ENCODE assay signal across 21 cellular contexts in genomic region chr5:169904059-169904458, GRCh38.
DNase-seq lines count a peak whose midpoint lies in the region; ATAC-seq and TF ChIP-seq lines count a peak whose summit lies in the region.
"Had no signal": no experiment of that assay in that cellular context is flagged by ENCODE, and none has a peak within 500 bp of the region (broad histone marks: within the 10 kb centered on the region; RNA-seq: fewer than 3 reads in every experiment).

No MANE protein-coding gene starts in this region.

- H3K27ac Mint-ChIP-seq in CD8-positive, alpha-beta memory T cell, result peak overlapping the region in 1 of 8 donors; percentile 32
- H3K27ac Mint-ChIP-seq: activated naive CD4-positive, alpha-beta T cell treated with anti-CD3 and anti-CD28 coated beads, Interleukin-2, amount 50 U/mL, for 24 hours had no signal

- H3K27ac ChIP-seq in CD8-positive, alpha-beta memory T cell (ENCODE audit: low read depth, low read length), result no peak overlapping the region
- H3K27ac ChIP-seq: cardiac muscle cell, lower lobe of right lung, vagina, VCaP had no signal

- H3K4me1 Mint-ChIP-seq in CD8-positive, alpha-beta memory T cell, result peaks cover 27 to 60% (median 28%) of the 10 kb centered on the region in 3 donors

- CTCF ChIA-PET in GM10248 (lab: Yijun Ruan, JAX), result interaction anchor here (1.2 to 2.2 kb wide), 4 partner anchors 11 to 197 kb away, joined by 3 to 5 read pairs (median 5); no protein-coding TSS in a partner anchor
- CTCF ChIA-PET in CD8-positive, alpha-beta memory T cell (lab: Charles Lee), result no interaction called here

- POLR2A ChIA-PET in GM10248 (lab: Yijun Ruan, JAX), result no interaction called here
- POLR2A ChIA-PET in CD8-positive, alpha-beta memory T cell (lab: Charles Lee), result no interaction called here

- H3K27me3 ChIP-seq in CD8-positive, alpha-beta memory T cell (ENCODE audit: insufficient read depth, low read length, poor library complexity, severe bottlenecking), result no peaks in the 10 kb centered on the region
- H3K27me3 ChIP-seq: cardiac muscle cell, vagina had no signal

- H3K36me3 Mint-ChIP-seq in CD8-positive, alpha-beta memory T cell, result peaks cover 0 to 34% (median 12%) of the 10 kb centered on the region in 3 donors

- DNase-seq in GM10248 (ENCODE audit: extremely low spot score), result peak; percentile 29
- DNase-seq in cardiac fibroblast (ENCODE audit: low read depth in 2 of 2), result peak; percentile 93 to 94
- DNase-seq in smooth muscle cell of the brain vasculature (ENCODE audit: low read depth, low spot score), result peak; percentile 15
- no peak for DNase-seq in NCI-H748 treated with DMSO at 0.1 percent for 48 hours (lab: John Stamatoyannopoulos, UW)
- no peak for DNase-seq in NCI-H526 (lab: John Stamatoyannopoulos, UW)
- DNase-seq in CD8-positive, alpha-beta memory T cell, result no peak
- DNase-seq: activated CD4-positive, alpha-beta T cell treated with anti-CD3 and anti-CD28 coated beads, Interleukin-2, amount 50 U/mL, for 48 hours; activated T-cell treated with anti-CD3 and anti-CD28 coated beads for 4 hours; erythroblast; KBM-7; lower lobe of right lung; NCI-H1092 treated with DMSO at 0.1 percent for 48 hours; NCI-H2081 treated with DMSO at 0.1 percent for 48 hours; NCI-H510A treated with DMSO at 0.1 percent for 48 hours; right cardiac atrium had no signal

- no peaks in the 10 kb centered on the region for H3K4me1 ChIP-seq in CD8-positive, alpha-beta memory T cell (ENCODE audit: insufficient read depth, low read length)
- H3K4me1 ChIP-seq: lower lobe of right lung, vagina had no signal

- no peaks in the 10 kb centered on the region for H3K9me3 Mint-ChIP-seq in CD8-positive, alpha-beta memory T cell
- H3K9me3 Mint-ChIP-seq: activated naive CD4-positive, alpha-beta T cell treated with anti-CD3 and anti-CD28 coated beads, Interleukin-2, amount 50 U/mL, for 24 hours had no signal

- TF ChIP-seq CTCF in GM10248 (IDR thresholded peaks at IDR 0.05; ENCODE audit: control extremely low read depth, extremely low read depth, low read depth, missing control alignments) (no peak), cardiac fibroblast (IDR thresholded peaks at IDR 0.05; ENCODE audit: low read depth, low read length) (no peak)

- H3K36me3 ChIP-seq in CD8-positive, alpha-beta memory T cell (ENCODE audit: insufficient read depth, low read length), result no peaks in the 10 kb centered on the region
- H3K36me3 ChIP-seq: cardiac muscle cell, lower lobe of right lung, vagina had no signal

- no peaks in the 10 kb centered on the region for H3K27me3 Mint-ChIP-seq in CD8-positive, alpha-beta memory T cell
- H3K27me3 Mint-ChIP-seq: activated naive CD4-positive, alpha-beta T cell treated with anti-CD3 and anti-CD28 coated beads, Interleukin-2, amount 50 U/mL, for 24 hours had no signal

- no peak overlapping the region for H3K4me3 ChIP-seq in cardiac fibroblast (replicated peaks in 1 of 2; ENCODE audit: low read depth in 2 of 2, low read length in 2 of 2)
- H3K4me3 ChIP-seq in CD8-positive, alpha-beta memory T cell (ENCODE audit: low read length), result no peak overlapping the region
- H3K4me3 ChIP-seq: cardiac muscle cell, lower lobe of right lung, vagina had no signal

- H3K9me3 ChIP-seq in CD8-positive, alpha-beta memory T cell (ENCODE audit: low read length), result no peaks in the 10 kb centered on the region
- H3K9me3 ChIP-seq: lower lobe of right lung, vagina had no signal

- H3K4me3 Mint-ChIP-seq in CD8-positive, alpha-beta memory T cell, result no peak overlapping the region
- H3K4me3 Mint-ChIP-seq: activated naive CD4-positive, alpha-beta T cell treated with anti-CD3 and anti-CD28 coated beads, Interleukin-2, amount 50 U/mL, for 24 hours had no signal

- ATAC-seq in HG03469 (IDR thresholded peaks at IDR 0.05; ENCODE audit: unreplicated experiment) (peak; percentile 42), HG03135 (IDR thresholded peaks at IDR 0.05; ENCODE audit: unreplicated experiment) (no peak)
- ATAC-seq: lower lobe of right lung had no signal

Comparison
In these comparisons a context has a peak if more than half of its experiments do, and no peak if none do; other contexts are left out.
1. DNase-seq: peak in GM10248 (single experiment), cardiac fibroblast (2 of 2) and smooth muscle cell of the brain vasculature (single experiment); none in NCI-H748 treated with DMSO at 0.1 percent for 48 hours (single experiment), NCI-H526 (0 of 2) and CD8-positive, alpha-beta memory T cell (0 of 5).